ENCODE assay signal across 15 cellular contexts in the genomic region with DNA sequence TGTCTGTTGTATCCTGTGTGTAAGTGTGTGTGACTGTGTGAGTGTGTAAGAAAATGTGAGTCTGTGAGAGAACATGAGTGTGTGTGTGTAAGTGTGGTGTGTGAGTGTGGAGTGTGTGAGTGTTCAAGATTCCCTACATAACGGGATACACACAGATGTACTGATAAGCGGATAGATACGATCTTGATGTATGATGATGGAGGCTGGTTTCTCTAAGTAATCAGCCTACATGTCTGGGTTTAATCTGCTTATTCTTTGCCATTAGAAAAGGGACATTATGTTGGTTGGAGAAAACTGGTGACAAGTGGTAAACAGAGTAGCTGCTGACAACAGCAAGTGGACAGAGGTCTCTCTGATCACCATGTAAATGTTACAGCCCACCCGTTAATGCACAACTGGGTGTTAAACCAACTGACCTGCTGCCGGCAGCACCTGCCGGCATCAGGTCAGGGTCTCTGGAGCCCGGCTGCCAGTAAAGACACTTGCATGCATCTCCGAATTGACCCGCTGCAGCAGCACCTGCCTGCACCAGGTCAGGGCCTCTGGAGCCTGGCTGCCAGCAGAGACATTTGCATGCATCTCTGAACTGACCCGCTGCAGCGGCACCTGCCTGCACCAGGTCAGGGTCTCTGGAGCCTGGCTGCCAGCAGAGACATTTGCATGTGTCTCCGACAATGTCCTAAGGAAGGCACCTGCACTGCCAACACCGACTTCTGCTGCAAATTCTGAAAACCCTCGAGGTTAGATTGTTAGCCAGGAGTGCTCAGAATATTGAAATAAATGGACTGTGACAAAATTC.
DNase-seq lines count a peak whose midpoint lies in the region; ATAC-seq and TF ChIP-seq lines count a peak whose summit lies in the region.
"Had no signal": no experiment of that assay in that cellular context is flagged by ENCODE, and none has a peak within 500 bp of the region (broad histone marks: within the 10 kb centered on the region; RNA-seq: fewer than 3 reads in every experiment).

No MANE protein-coding gene starts in this region.

- CTCF ChIA-PET in activated CD4-positive, alpha-beta T cell treated with anti-CD3 and anti-CD28 coated beads for 36 hours (lab: Charles Lee): interaction anchor here (1.1 kb wide), 1 partner anchor 29 kb away, joined by 3 read pairs; no protein-coding TSS in a partner anchor
- CTCF ChIA-PET in activated CD4-positive, alpha-beta T cell treated with anti-CD3 and anti-CD28 coated beads, Interleukin-2, amount 10 ng/mL, durations not matched to agents 7 days and 5 days (lab: Charles Lee): interaction anchor here (1.4 to 1.6 kb wide), 2 partner anchors 10 to 18 kb away, joined by 3 to 4 read pairs; no protein-coding TSS in a partner anchor
- CTCF ChIA-PET in SK-N-SH (lab: Yijun Ruan, JAX): interaction anchor here (1.1 to 2.7 kb wide), 3 partner anchors 44 to 167 kb away, joined by 3 to 8 read pairs (median 5); no protein-coding TSS in a partner anchor

- H3K27me3 ChIP-seq in dorsolateral prefrontal cortex: no peaks in the 10 kb centered on the region
- no peaks in the 10 kb centered on the region for H3K27me3 ChIP-seq in SK-N-SH (ENCODE audit: insufficient read depth)

- H3K4me1 Mint-ChIP-seq in activated CD4-positive, alpha-beta T cell treated with anti-CD3 and anti-CD28 coated beads for 36 hours: peaks cover 27% of the 10 kb centered on the region
- peaks cover 34% of the 10 kb centered on the region for H3K4me1 Mint-ChIP-seq in activated CD4-positive, alpha-beta T cell treated with anti-CD3 and anti-CD28 coated beads, Interleukin-2, amount 10 ng/mL, durations not matched to agents 7 days and 5 days
- H3K4me1 Mint-ChIP-seq in stimulated activated memory B cell treated with anti-CD40 and anti-IgM and Interleukin-4, amounts not matched to agents 10 μg/mL and 1 μg/mL and 100 μg/mL, for 72 hours: peaks cover 38% of the 10 kb centered on the region

- peak overlapping the region; percentile 5 for H3K27ac Mint-ChIP-seq in activated CD4-positive, alpha-beta T cell treated with anti-CD3 and anti-CD28 coated beads for 36 hours
- no peak overlapping the region for H3K27ac Mint-ChIP-seq in activated CD4-positive, alpha-beta T cell treated with anti-CD3 and anti-CD28 coated beads, Interleukin-2, amount 10 ng/mL, durations not matched to agents 7 days and 5 days
- H3K27ac Mint-ChIP-seq in stimulated activated memory B cell treated with anti-CD40 and anti-IgM and Interleukin-4, amounts not matched to agents 10 μg/mL and 1 μg/mL and 100 μg/mL, for 72 hours: peak overlapping the region; percentile 54

- H3K4me1 ChIP-seq in SK-N-SH (ENCODE audit: control insufficient read depth in 1 of 2, insufficient read depth in 2 of 2, low read depth in 1 of 2, low read length in 1 of 2): no peaks in the 10 kb centered on the region
- H3K4me1 ChIP-seq: A549 had no signal

- 76% methylated on average over 10 of the region's 14 CpGs for WGBS in SK-N-SH (ENCODE audit: low lambda C conversion rate)

- TF ChIP-seq EP300 in SK-N-SH (IDR thresholded peaks at IDR 0.05; ENCODE audit: borderline replicate concordance in 1 of 2, low read depth in 1 of 2, low read length in 1 of 2): no peak

- H4K20me1 ChIP-seq in SK-N-SH (ENCODE audit: insufficient read depth): no peaks in the 10 kb centered on the region

- H3K36me3 ChIP-seq in SK-N-SH (replicated peaks in 1 of 2; ENCODE audit: control insufficient read depth in 1 of 2, insufficient read depth in 2 of 2, low read length in 1 of 2): no peaks in the 10 kb centered on the region

- no peak for ATAC-seq in activated CD4-positive, alpha-beta T cell treated with anti-CD3 and anti-CD28 coated beads for 36 hours
- peak; percentile 41 for ATAC-seq in HG03469 (IDR thresholded peaks at IDR 0.05; ENCODE audit: unreplicated experiment)
- ATAC-seq in stimulated activated memory B cell treated with anti-CD40 and anti-IgM and Interleukin-4, amounts not matched to agents 10 μg/mL and 1 μg/mL and 100 μg/mL, for 72 hours: peak; percentile 92
- ATAC-seq: A549, left cardiac atrium, PC-3 had no signal

- no peak overlapping the region for H3K4me3 Mint-ChIP-seq in activated CD4-positive, alpha-beta T cell treated with anti-CD3 and anti-CD28 coated beads for 36 hours
- no peak overlapping the region for H3K4me3 Mint-ChIP-seq in activated CD4-positive, alpha-beta T cell treated with anti-CD3 and anti-CD28 coated beads, Interleukin-2, amount 10 ng/mL, durations not matched to agents 7 days and 5 days
- no peak overlapping the region for H3K4me3 Mint-ChIP-seq in stimulated activated memory B cell treated with anti-CD40 and anti-IgM and Interleukin-4, amounts not matched to agents 10 μg/mL and 1 μg/mL and 100 μg/mL, for 72 hours

- no peak for DNase-seq in activated CD4-positive, alpha-beta T cell treated with anti-CD3 and anti-CD28 coated beads for 36 hours
- DNase-seq in activated CD4-positive, alpha-beta T cell treated with anti-CD3 and anti-CD28 coated beads, Interleukin-2, amount 10 ng/mL, durations not matched to agents 7 days and 5 days: no peak
- DNase-seq in dorsolateral prefrontal cortex (peak in 1 of 10 donors; percentile 6), cortex of kidney (lab: John Stamatoyannopoulos, UW) (no peak), T1000 (lab: John Stamatoyannopoulos, UW) (no peak), SK-N-SH (no peak)
- DNase-seq: activated naive CD4-positive, alpha-beta T cell; left cardiac atrium; NCI-H146; PC-3; small intestine had no signal

- H3F3A ChIP-seq in SK-N-SH (replicated peaks; ENCODE audit: insufficient read depth): no peaks in the 10 kb centered on the region

- POLR2A ChIA-PET in activated CD4-positive, alpha-beta T cell treated with anti-CD3 and anti-CD28 coated beads for 36 hours (lab: Charles Lee): no interaction called here
- POLR2A ChIA-PET in activated CD4-positive, alpha-beta T cell treated with anti-CD3 and anti-CD28 coated beads, Interleukin-2, amount 10 ng/mL, durations not matched to agents 7 days and 5 days (lab: Charles Lee): no interaction called here
- POLR2A ChIA-PET in SK-N-SH (lab: Yijun Ruan, JAX): no interaction called here

- no peak overlapping the region for H3K4me2 ChIP-seq in SK-N-SH
- H3K4me2 ChIP-seq: A549 had no signal

- peak overlapping the region; percentile 65 to 100 (median 98) for H3K27ac ChIP-seq in dorsolateral prefrontal cortex
- no peak overlapping the region for H3K27ac ChIP-seq in SK-N-SH (ENCODE audit: low read depth in 2 of 2, low read length in 1 of 2)
- H3K27ac ChIP-seq: A549, parathyroid adenoma had no signal

- H3K27me3 Mint-ChIP-seq in activated CD4-positive, alpha-beta T cell treated with anti-CD3 and anti-CD28 coated beads for 36 hours: no peaks in the 10 kb centered on the region
- H3K27me3 Mint-ChIP-seq in activated CD4-positive, alpha-beta T cell treated with anti-CD3 and anti-CD28 coated beads, Interleukin-2, amount 10 ng/mL, durations not matched to agents 7 days and 5 days: no peaks in the 10 kb centered on the region
- H3K27me3 Mint-ChIP-seq in stimulated activated memory B cell treated with anti-CD40 and anti-IgM and Interleukin-4, amounts not matched to agents 10 μg/mL and 1 μg/mL and 100 μg/mL, for 72 hours: no peaks in the 10 kb centered on the region

- H3K4me3 ChIP-seq in dorsolateral prefrontal cortex (peak overlapping the region in 9 of 59 donors; percentile 1 to 28 (median 8)), SK-N-SH (ENCODE audit: low read depth in 2 of 2, low read length in 1 of 2) (no peak overlapping the region)
- H3K4me3 ChIP-seq: A549 had no signal

- no peak overlapping the region for H3K9ac ChIP-seq in SK-N-SH
- H3K9ac ChIP-seq: parathyroid adenoma had no signal

- intact Hi-C loops in activated CD4-positive, alpha-beta T cell treated with anti-CD3 and anti-CD28 coated beads for 36 hours (cut with DNase I, micrococcal nuclease): no loop called here
- intact Hi-C loops in dorsolateral prefrontal cortex (cut with DNase I): no loop called here

- H2AFZ ChIP-seq in SK-N-SH (ENCODE audit: low read depth): no peak overlapping the region
- H2AFZ ChIP-seq: parathyroid adenoma had no signal

- TF ChIP-seq RAD21 in SK-N-SH (IDR thresholded peaks at IDR 0.05; ENCODE audit: low read length): no peak

- no peaks in the 10 kb centered on the region for H3K9me3 ChIP-seq in SK-N-SH
- H3K9me3 ChIP-seq: A549 had no signal

- H3K36me3 Mint-ChIP-seq in activated CD4-positive, alpha-beta T cell treated with anti-CD3 and anti-CD28 coated beads for 36 hours (ENCODE audit: low read depth): peaks cover 46% of the 10 kb centered on the region
- H3K36me3 Mint-ChIP-seq in activated CD4-positive, alpha-beta T cell treated with anti-CD3 and anti-CD28 coated beads, Interleukin-2, amount 10 ng/mL, durations not matched to agents 7 days and 5 days (ENCODE audit: low read depth): peaks cover 66% of the 10 kb centered on the region
- H3K36me3 Mint-ChIP-seq in stimulated activated memory B cell treated with anti-CD40 and anti-IgM and Interleukin-4, amounts not matched to agents 10 μg/mL and 1 μg/mL and 100 μg/mL, for 72 hours: peaks cover 59% of the 10 kb centered on the region

- H3K79me2 ChIP-seq in SK-N-SH (ENCODE audit: insufficient read depth): no peaks in the 10 kb centered on the region

- no peak for TF ChIP-seq CTCF in dorsolateral prefrontal cortex (IDR thresholded peaks at IDR 0.05 in 54 of 56, conservative IDR thresholded peaks at IDR 0.05 in 2 of 56; ENCODE audit: low read depth in 1 of 56, partially characterized antibody in 56 of 56)
- TF ChIP-seq CTCF in SK-N-SH (IDR thresholded peaks at IDR 0.05): no peak

- H3K9me2 ChIP-seq in SK-N-SH: no peaks in the 10 kb centered on the region

- no peaks in the 10 kb centered on the region for H3K9me3 Mint-ChIP-seq in activated CD4-positive, alpha-beta T cell treated with anti-CD3 and anti-CD28 coated beads for 36 hours (ENCODE audit: low read depth)
- H3K9me3 Mint-ChIP-seq in activated CD4-positive, alpha-beta T cell treated with anti-CD3 and anti-CD28 coated beads, Interleukin-2, amount 10 ng/mL, durations not matched to agents 7 days and 5 days: peaks cover 10% of the 10 kb centered on the region
- no peaks in the 10 kb centered on the region for H3K9me3 Mint-ChIP-seq in stimulated activated memory B cell treated with anti-CD40 and anti-IgM and Interleukin-4, amounts not matched to agents 10 μg/mL and 1 μg/mL and 100 μg/mL, for 72 hours

TF ChIP-seq in SK-N-SH, 30 proteins besides CTCF, POLR2A, EP300 and RAD21 (continues in another document):
- TF ChIP-seq, protein P1, sequence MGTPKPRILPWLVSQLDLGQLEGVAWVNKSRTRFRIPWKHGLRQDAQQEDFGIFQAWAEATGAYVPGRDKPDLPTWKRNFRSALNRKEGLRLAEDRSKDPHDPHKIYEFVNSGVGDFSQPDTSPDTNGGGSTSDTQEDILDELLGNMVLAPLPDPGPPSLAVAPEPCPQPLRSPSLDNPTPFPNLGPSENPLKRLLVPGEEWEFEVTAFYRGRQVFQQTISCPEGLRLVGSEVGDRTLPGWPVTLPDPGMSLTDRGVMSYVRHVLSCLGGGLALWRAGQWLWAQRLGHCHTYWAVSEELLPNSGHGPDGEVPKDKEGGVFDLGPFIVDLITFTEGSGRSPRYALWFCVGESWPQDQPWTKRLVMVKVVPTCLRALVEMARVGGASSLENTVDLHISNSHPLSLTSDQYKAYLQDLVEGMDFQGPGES (IDR thresholded peaks at IDR 0.05; ENCODE audit: low read depth, low read length): no peak
- TF ChIP-seq NRF1 (IDR thresholded peaks at IDR 0.05; ENCODE audit: low read depth, low read length) (no peak), TEAD4 (IDR thresholded peaks at IDR 0.05; ENCODE audit: borderline replicate concordance, insufficient read depth) (no peak), MXI1 (IDR thresholded peaks at IDR 0.05; ENCODE audit: low read depth, low read length) (no peak)

Comparison
In these comparisons a context has a peak if more than half of its experiments do, and no peak if none do; other contexts are left out.
1. H3K27ac ChIP-seq: peak in dorsolateral prefrontal cortex (59 of 59); none in SK-N-SH (0 of 2).